Comparison of ENCODE assay signal across 8 cellular contexts in the genomic region with DNA sequence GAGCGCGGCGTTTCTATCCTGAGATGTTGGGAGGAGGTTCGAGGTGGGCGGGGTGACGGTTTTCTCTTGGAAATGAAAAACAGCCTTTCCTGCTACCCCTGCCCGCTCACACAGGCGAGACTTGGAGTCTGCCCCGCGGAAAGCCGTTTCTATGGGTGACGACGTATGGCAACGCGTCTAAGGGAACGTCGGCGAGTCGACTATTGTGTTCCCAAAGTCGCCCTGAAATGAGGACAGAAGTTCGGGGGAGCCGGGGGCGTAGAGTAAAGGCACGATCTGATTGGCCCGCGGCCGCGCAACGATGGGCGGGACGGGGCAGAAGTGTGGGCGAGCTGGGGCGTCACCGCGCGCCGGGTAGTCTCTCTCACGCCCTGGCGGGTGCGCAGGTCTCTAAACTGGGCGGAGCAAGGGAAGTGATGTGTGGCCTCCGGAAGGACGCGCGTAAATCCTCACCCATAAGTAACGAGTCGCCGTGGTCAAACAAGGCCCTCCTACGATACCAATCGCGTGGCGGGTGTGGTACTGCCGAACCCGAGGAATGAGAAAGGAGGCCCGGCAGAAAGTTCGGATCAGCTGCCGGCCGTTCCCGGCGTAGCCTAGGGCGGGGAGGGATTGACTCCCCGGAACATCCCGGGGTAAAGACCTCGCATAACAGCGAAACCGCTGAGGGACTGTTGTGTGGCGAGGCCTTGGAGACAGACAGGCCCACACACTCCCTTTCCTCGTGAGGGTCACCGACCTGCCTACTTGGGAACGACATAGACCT.
DNase-seq lines count a peak whose midpoint lies in the region; ATAC-seq lines count a peak whose summit lies in the region.

No MANE protein-coding gene starts in this region.

- peak overlapping the region; percentile 97 to 99 for H3K27ac Mint-ChIP-seq in effector memory CD8-positive, alpha-beta T cell
- H3K27ac Mint-ChIP-seq in memory B cell, result peak overlapping the region; percentile 89

- H3K4me1 Mint-ChIP-seq in effector memory CD8-positive, alpha-beta T cell (ENCODE audit: low read depth in 2 of 2), result peaks cover 12 to 16% of the 10 kb centered on the region in 2 donors
- peaks cover 3% of the 10 kb centered on the region for H3K4me1 Mint-ChIP-seq in memory B cell

- no peaks in the 10 kb centered on the region for H3K9me3 Mint-ChIP-seq in effector memory CD8-positive, alpha-beta T cell
- H3K9me3 Mint-ChIP-seq in memory B cell, result no peaks in the 10 kb centered on the region

- ATAC-seq in GM21367 (IDR thresholded peaks at IDR 0.05; ENCODE audit: unreplicated experiment) (peak; percentile 97), memory B cell (ENCODE audit: low read depth) (peak; percentile 95)
- ATAC-seq in effector memory CD8-positive, alpha-beta T cell (replicated peaks), result peak; percentile 95

- DNase-seq in COR-L47 (lab: John Stamatoyannopoulos, UW) (peak; percentile 99), HT1080 (ENCODE audit: low read depth) (peak; percentile 96), NOMO-1 (lab: John Stamatoyannopoulos, UW; ENCODE audit: unreplicated experiment in 2 of 2) (peak; percentile 99), memory B cell (ENCODE audit: low spot score in 2 of 2) (peak; percentile 88 to 96)
- DNase-seq in activated CD8-positive, alpha-beta memory T cell treated with anti-CD3 and anti-CD28 coated beads for 48 hours (ENCODE audit: low read depth in 2 of 3, low spot score in 2 of 3), result peak; percentile 83 to 96 (median 84)
- peak; percentile 93 to 95 (median 94) for DNase-seq in effector memory CD8-positive, alpha-beta T cell
- peak; percentile 92 for DNase-seq in stimulated activated CD8-positive, alpha-beta memory T cell treated with anti-CD3 and anti-CD28 coated beads, Interleukin-12 subunit alpha, Interleukin-12 subunit beta, amount 100 ng/mL, for 1 hour (ENCODE audit: low read depth)

- H3K4me3 Mint-ChIP-seq in effector memory CD8-positive, alpha-beta T cell, result peak overlapping the region; percentile 88 to 89
- peak overlapping the region; percentile 91 for H3K4me3 Mint-ChIP-seq in memory B cell

- peaks cover 29% of the 10 kb centered on the region for H3K36me3 Mint-ChIP-seq in effector memory CD8-positive, alpha-beta T cell (ENCODE audit: insufficient read depth)
- H3K36me3 Mint-ChIP-seq in memory B cell, result no peaks in the 10 kb centered on the region

- no peaks in the 10 kb centered on the region for H3K27me3 Mint-ChIP-seq in effector memory CD8-positive, alpha-beta T cell
- H3K27me3 Mint-ChIP-seq in memory B cell, result no peaks in the 10 kb centered on the region

Comparison
In these comparisons a context has a peak if more than half of its experiments do, and no peak if none do; other contexts are left out.
1. Peak in every context shown above with its lines: DNase-seq and ATAC-seq.